In the genomic region with DNA sequence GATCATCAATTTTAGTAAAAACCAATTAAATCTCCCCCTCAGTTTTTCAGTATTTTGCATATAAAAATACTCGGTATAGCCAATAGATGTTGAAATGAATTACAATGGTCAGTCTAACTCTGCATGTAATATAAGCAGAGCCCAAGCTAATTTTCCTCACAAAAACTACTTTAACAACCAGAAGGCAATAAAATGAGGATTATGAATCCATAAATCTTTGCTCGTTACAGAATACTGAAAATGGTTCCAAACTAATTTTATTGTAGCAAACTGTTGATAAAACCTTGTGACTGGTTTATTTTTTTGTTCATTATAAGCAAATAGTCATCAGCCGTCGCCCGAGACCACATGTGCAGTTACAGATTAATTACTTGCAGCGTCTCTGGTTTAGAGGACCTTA, we compare ENCODE assay signal across 30 cellular contexts.
"Had no signal": no experiment of that assay in that cellular context is flagged by ENCODE, and none has a peak within 500 bp of the region (broad histone marks: within the 10 kb centered on the region; RNA-seq: fewer than 3 reads in every experiment).

No MANE protein-coding gene starts in this region.

- H3K4me2 ChIP-seq: KMS-11 had no signal

- H3K9ac ChIP-seq: KMS-11 had no signal

- DNase-seq: activated CD4-positive, alpha-beta T cell treated with anti-CD3 and anti-CD28 coated beads, Interleukin-2, amount 10 ng/mL, durations not matched to agents 24 days and 14 days; activated CD4-positive, alpha-beta T cell treated with anti-CD3 and anti-CD28 coated beads, Interleukin-2, amount 50 U/mL, for 4 hours; activated CD4-positive, CD25-positive, alpha-beta regulatory T cell; activated CD8-positive, alpha-beta T cell treated with anti-CD3 and anti-CD28 coated beads for 36 hours; activated gamma-delta T cell; activated naive CD4-positive, alpha-beta T cell treated with Interleukin-2 at 50 U/mL for 16 hours; activated naive CD8-positive, alpha-beta T cell treated with anti-CD3 and anti-CD28 coated beads, Interleukin-2, amount 10 ng/mL, durations not matched to agents 7 days and 5 days; activated T-cell treated with anti-CD3 and anti-CD28 coated beads, Interleukin-2, amount 50 U/mL, for 1 hour; activated T-cell treated with anti-CD3 and anti-CD28 coated beads, Interleukin-2, amount 50 U/mL, for 72 hours; amygdala; body of pancreas; cerebellar nuclear complex; NCI-H1092 treated with DMSO at 0.1 percent for 48 hours; NCI-H1417; NCI-H146; NCI-H187; NCI-H2029 treated with DMSO at 0.1 percent for 48 hours; NCI-H2107; NCI-H2171; NCI-H510A; NCI-H526; NCI-H748 treated with DMSO at 0.1 percent for 48 hours; OCI-M1; SHP77; SJCRH30; T1000; WERI-Rb-1 had no signal

- H3K27me3 ChIP-seq: body of pancreas, breast epithelium, SJCRH30 had no signal

- H3K9me3 ChIP-seq: body of pancreas, breast epithelium, SJCRH30 had no signal

- H3K27ac ChIP-seq: body of pancreas, breast epithelium, KMS-11, SJCRH30, SK-N-MC, WERI-Rb-1 had no signal

- H3K36me3 ChIP-seq: breast epithelium, SJCRH30, WERI-Rb-1 had no signal

- H3K4me3 ChIP-seq: body of pancreas, breast epithelium, SJCRH30, SK-N-MC had no signal

- H3K4me1 ChIP-seq: body of pancreas, breast epithelium, SJCRH30 had no signal

- ATAC-seq: activated CD8-positive, alpha-beta T cell treated with anti-CD3 and anti-CD28 coated beads for 36 hours; activated T-cell treated with anti-CD3 and anti-CD28 coated beads, Interleukin-2, amount 50 U/mL, for 72 hours; body of pancreas had no signal
